Comparison of ENCODE assay signal across 8 cellular contexts in genomic region chr9:132114102-132114707, GRCh38. TPM values are rescaled to one million over a fixed set of nuclear protein-coding genes. Genes with fewer than 3 reads are reported as not detected.
DNase-seq lines count a peak whose midpoint lies in the region; ATAC-seq and TF ChIP-seq lines count a peak whose summit lies in the region.

No MANE protein-coding gene starts in this region.

- no peaks in the 10 kb centered on the region for H3K9me3 ChIP-seq in heart right ventricle

- ATAC-seq in heart right ventricle = peak; percentile 76 to 91 (median 83)
- no peak for ATAC-seq in GM21786 (IDR thresholded peaks at IDR 0.05; ENCODE audit: unreplicated experiment)
- no peak for ATAC-seq in HG02798 (IDR thresholded peaks at IDR 0.05; ENCODE audit: poor library complexity, unreplicated experiment)

- H3K27me3 Mint-ChIP-seq in activated T-helper 1 cell treated with anti-CD3 and anti-CD28 coated beads, Interleukin-12 subunit alpha, Interleukin-12 subunit beta, Interleukin-2, Interleukin-4 antibody, amounts not matched to agents 30 ng/mL and 10 ng/mL and 1 ng/mL, durations not matched to agents 14 hours and 24 hours and 36 hours (ENCODE audit: insufficient read depth) = peaks cover 15% of the 10 kb centered on the region

- H3K4me1 ChIP-seq in heart right ventricle = no peaks in the 10 kb centered on the region

- intact Hi-C loops in activated T-helper 1 cell treated with anti-CD3 and anti-CD28 coated beads, Interleukin-12 subunit alpha, Interleukin-12 subunit beta, Interleukin-2, Interleukin-4 antibody, amounts not matched to agents 30 ng/mL and 10 ng/mL and 1 ng/mL, durations not matched to agents 14 hours and 24 hours and 36 hours (cut with micrococcal nuclease) = no loop called here
- intact Hi-C loops in heart right ventricle (cut with DNase I) = loop anchor here in 1 of 10 donors (10.0 kb wide), 1 partner anchor 339 kb away; no protein-coding TSS in a partner anchor

- no peaks in the 10 kb centered on the region for H3K36me3 Mint-ChIP-seq in activated T-helper 1 cell treated with anti-CD3 and anti-CD28 coated beads, Interleukin-12 subunit alpha, Interleukin-12 subunit beta, Interleukin-2, Interleukin-4 antibody, amounts not matched to agents 30 ng/mL and 10 ng/mL and 1 ng/mL, durations not matched to agents 14 hours and 24 hours and 36 hours (ENCODE audit: low read depth)

- DNase-seq in AG08395 (ENCODE audit: low spot score) = peak; percentile 74
- peak; percentile 54 for DNase-seq in LoVo (ENCODE audit: low spot score)
- DNase-seq in activated T-helper 1 cell treated with anti-CD3 and anti-CD28 coated beads, Interleukin-12 subunit alpha, Interleukin-12 subunit beta, Interleukin-2, Interleukin-4 antibody, amounts not matched to agents 30 ng/mL and 10 ng/mL and 1 ng/mL, durations not matched to agents 14 hours and 24 hours and 36 hours (ENCODE audit: low spot score) = peak; percentile 26
- peak; percentile 60 to 68 for DNase-seq in heart right ventricle
- peak; percentile 24 for DNase-seq in renal cortical epithelial cell (ENCODE audit: low read depth)
- DNase-seq in NK-92 (lab: John Stamatoyannopoulos, UW; ENCODE audit: unreplicated experiment) = no peak

- no peaks in the 10 kb centered on the region for H3K9me3 Mint-ChIP-seq in activated T-helper 1 cell treated with anti-CD3 and anti-CD28 coated beads, Interleukin-12 subunit alpha, Interleukin-12 subunit beta, Interleukin-2, Interleukin-4 antibody, amounts not matched to agents 30 ng/mL and 10 ng/mL and 1 ng/mL, durations not matched to agents 14 hours and 24 hours and 36 hours

- no peaks in the 10 kb centered on the region for H3K36me3 ChIP-seq in heart right ventricle

- WGBS in heart right ventricle, 2 donors = 30 to 33% methylated on average over 18 of the region's 18 CpGs

- H3K4me3 Mint-ChIP-seq in activated T-helper 1 cell treated with anti-CD3 and anti-CD28 coated beads, Interleukin-12 subunit alpha, Interleukin-12 subunit beta, Interleukin-2, Interleukin-4 antibody, amounts not matched to agents 30 ng/mL and 10 ng/mL and 1 ng/mL, durations not matched to agents 14 hours and 24 hours and 36 hours = no peak overlapping the region

- H3K4me3 ChIP-seq in heart right ventricle = no peak overlapping the region

- TF ChIP-seq CTCF in heart right ventricle (IDR thresholded peaks at IDR 0.05) = no peak

- H3K27ac Mint-ChIP-seq in activated T-helper 1 cell treated with anti-CD3 and anti-CD28 coated beads, Interleukin-12 subunit alpha, Interleukin-12 subunit beta, Interleukin-2, Interleukin-4 antibody, amounts not matched to agents 30 ng/mL and 10 ng/mL and 1 ng/mL, durations not matched to agents 14 hours and 24 hours and 36 hours = no peak overlapping the region

- peaks cover 6% of the 10 kb centered on the region for H3K4me1 Mint-ChIP-seq in activated T-helper 1 cell treated with anti-CD3 and anti-CD28 coated beads, Interleukin-12 subunit alpha, Interleukin-12 subunit beta, Interleukin-2, Interleukin-4 antibody, amounts not matched to agents 30 ng/mL and 10 ng/mL and 1 ng/mL, durations not matched to agents 14 hours and 24 hours and 36 hours (ENCODE audit: low read depth)

- H3K27ac ChIP-seq in heart right ventricle = no peak overlapping the region

- H3K27me3 ChIP-seq in heart right ventricle = peaks cover 0 to 36% (median 33%) of the 10 kb centered on the region in 7 donors

RNA-seq across cellular contexts. Expression of gene MED27, which starts 34.5 kb away (rescaled TPM):
- total RNA-seq in activated T-helper 1 cell treated with anti-CD3 and anti-CD28 coated beads, Interleukin-12 subunit alpha, Interleukin-12 subunit beta, Interleukin-2, Interleukin-4 antibody, amounts not matched to agents 30 ng/mL and 10 ng/mL and 1 ng/mL, durations not matched to agents 14 hours and 24 hours and 36 hours = 41.0 and 45.6 TPM in 2 replicates
- total RNA-seq in heart right ventricle (10 to 100 TPM; 13.9 to 20.4 (median 17.1) TPM), renal cortical epithelial cell (13.7 and 14.1 TPM in 2 replicates)
- 10 to 100 TPM in 1 of 2 donors, 1 to 10 TPM in 1; 8.0 to 20.7 TPM for polyA plus RNA-seq in heart right ventricle

RNA-seq across cellular contexts. Expression of gene NTNG2, which starts 47.7 kb away (rescaled TPM):
- 4.6 and 6.2 TPM in 2 replicates for total RNA-seq in activated T-helper 1 cell treated with anti-CD3 and anti-CD28 coated beads, Interleukin-12 subunit alpha, Interleukin-12 subunit beta, Interleukin-2, Interleukin-4 antibody, amounts not matched to agents 30 ng/mL and 10 ng/mL and 1 ng/mL, durations not matched to agents 14 hours and 24 hours and 36 hours
- total RNA-seq in heart right ventricle = 1 to 10 TPM; 1.2 to 7.6 (median 2.9) TPM
- 1 to 10 TPM in 1 of 2 donors, under 1 TPM in 1; 0.29 to 2.4 TPM for polyA plus RNA-seq in heart right ventricle
- total RNA-seq in renal cortical epithelial cell = 0.15 and 0.17 TPM in 2 replicates

Comparison
In these comparisons a context has a peak if more than half of its experiments do, and no peak if none do; other contexts are left out.
1. ATAC-seq: peak in heart right ventricle (8 of 8); none in GM21786 (single experiment) and HG02798 (single experiment).